In genomic region chr4:86934147-86934771, GRCh38 we compare ENCODE assay signal across 8 cellular contexts. TPM values are rescaled to one million over a fixed set of nuclear protein-coding genes. Genes with fewer than 3 reads are reported as not detected.
A peak's percentile ranks its signal among the peaks of the same experiment; 100 is the strongest.
DNase-seq lines count a peak whose midpoint lies in the region; ATAC-seq and TF ChIP-seq lines count a peak whose summit lies in the region.

No MANE protein-coding gene starts in this region.

- peaks cover 46% of the 10 kb centered on the region for H3K79me2 ChIP-seq in OCI-LY7 (ENCODE audit: insufficient read depth, low read depth, low read length)

- DNase-seq in OCI-LY7 (ENCODE audit: low spot score) (no peak), NCI-H774 (lab: John Stamatoyannopoulos, UW) (no peak), COLO829 (ENCODE audit: low spot score) (no peak), NCI-H1092 (lab: John Stamatoyannopoulos, UW) (no peak)

- H3K27ac Mint-ChIP-seq in dendritic cell treated with granulocyte-macrophage colony-stimulating factor and Interleukin-4, amounts not matched to agents 40 ng/mL and 50 ng/mL, for 4 days, result peak overlapping the region; percentile 95

- no peaks in the 10 kb centered on the region for H3K27me3 ChIP-seq in muscle layer of duodenum (ENCODE audit: low read depth, low read length)

- TF ChIP-seq CTCF in OCI-LY7 (conservative IDR thresholded peaks at IDR 0.05; ENCODE audit: low read length), result no peak

- H3K4me1 Mint-ChIP-seq in dendritic cell treated with granulocyte-macrophage colony-stimulating factor and Interleukin-4, amounts not matched to agents 40 ng/mL and 50 ng/mL, for 4 days (ENCODE audit: low read depth), result peaks cover 45% of the 10 kb centered on the region

- peak overlapping the region; percentile 88 for H3K4me2 ChIP-seq in OCI-LY7 (ENCODE audit: low read length)

- peak overlapping the region; percentile 84 for H3K4me3 Mint-ChIP-seq in dendritic cell treated with granulocyte-macrophage colony-stimulating factor and Interleukin-4, amounts not matched to agents 40 ng/mL and 50 ng/mL, for 4 days

- intact Hi-C loops in OCI-LY7 (cut with micrococcal nuclease; ENCODE audit: unreplicated experiment), result loop anchor here (2.0 kb wide), 2 partner anchors 65 to 287 kb away; partner anchors contain the start of gene KLHL8
- intact Hi-C loops in dendritic cell treated with granulocyte-macrophage colony-stimulating factor and Interleukin-4, amounts not matched to agents 40 ng/mL and 50 ng/mL, for 4 days (cut with micrococcal nuclease), result no loop called here

- H3K27me3 Mint-ChIP-seq in dendritic cell treated with granulocyte-macrophage colony-stimulating factor and Interleukin-4, amounts not matched to agents 40 ng/mL and 50 ng/mL, for 4 days, result no peaks in the 10 kb centered on the region

- H3K27ac ChIP-seq in OCI-LY7 (ENCODE audit: low read depth, low read length, poor library complexity, severe bottlenecking) (peak overlapping the region; percentile 85), muscle layer of duodenum (ENCODE audit: low read length) (peak overlapping the region; percentile 99)

- no peak for ATAC-seq in GM21381 (IDR thresholded peaks at IDR 0.05; ENCODE audit: unreplicated experiment)

- H2AFZ ChIP-seq in OCI-LY7 (ENCODE audit: low read length), result peak overlapping the region; percentile 84; the same call in 1 of the 2 replicates

- TSS peak; percentile 60 for BruUV-seq in OCI-LY7 (replicated peaks; lab: Mats Ljungman, UMichigan)

- peak overlapping the region; percentile 100 for H3K4me3 ChIP-seq in GM08714 (ENCODE audit: low read length)
- H3K4me3 ChIP-seq in OCI-LY7 (ENCODE audit: low read depth, low read length, poor library complexity, severe bottlenecking), result peak overlapping the region; percentile 92
- H3K4me3 ChIP-seq in muscle layer of duodenum (ENCODE audit: low read depth in 1 of 2, low read length in 2 of 2), result peak overlapping the region; percentile 73 to 91

- peaks cover 37% of the 10 kb centered on the region for H3K36me3 Mint-ChIP-seq in dendritic cell treated with granulocyte-macrophage colony-stimulating factor and Interleukin-4, amounts not matched to agents 40 ng/mL and 50 ng/mL, for 4 days (ENCODE audit: low read depth)

- CTCF ChIA-PET in OCI-LY7 (lab: Charles Lee; ENCODE audit: unreplicated experiment), result interaction anchor here (0.6 to 1.2 kb wide), 6 partner anchors 12 to 1340 kb away, joined by 3 to 4 read pairs (median 3); no protein-coding TSS in a partner anchor

- H3K9me3 ChIP-seq in OCI-LY7 (ENCODE audit: low read length) (no peaks in the 10 kb centered on the region), muscle layer of duodenum (ENCODE audit: control insufficient read depth in 1 of 2, low read length in 2 of 2) (no peaks in the 10 kb centered on the region)

- peaks cover 9% of the 10 kb centered on the region for H4K20me1 ChIP-seq in OCI-LY7 (ENCODE audit: insufficient read depth, low read length)

- no peaks in the 10 kb centered on the region for H3K9me3 Mint-ChIP-seq in dendritic cell treated with granulocyte-macrophage colony-stimulating factor and Interleukin-4, amounts not matched to agents 40 ng/mL and 50 ng/mL, for 4 days

- POLR2A ChIA-PET in OCI-LY7 (lab: Charles Lee), result interaction anchor here (0.7 to 7.5 kb wide), 11 partner anchors 10 to 136 kb away, joined by 3 to 125 read pairs (median 13); no protein-coding TSS in a partner anchor

- H3K36me3 ChIP-seq in OCI-LY7 (ENCODE audit: insufficient read depth, low read length), result peaks cover 12% of the 10 kb centered on the region
- H3K36me3 ChIP-seq in muscle layer of duodenum (ENCODE audit: control insufficient read depth in 1 of 2, insufficient read depth in 2 of 2, low read length in 2 of 2), result peaks cover 5 to 7% of the 10 kb centered on the region in 2 donors

- H3K4me1 ChIP-seq in OCI-LY7 (ENCODE audit: insufficient read depth, low read length, poor library complexity, severe bottlenecking) (peaks cover 49% of the 10 kb centered on the region), muscle layer of duodenum (ENCODE audit: control insufficient read depth in 1 of 2, insufficient read depth in 2 of 2, low read length in 2 of 2) (peaks cover 7 to 8% of the 10 kb centered on the region in 2 donors)

- H3K9me2 ChIP-seq in OCI-LY7 (ENCODE audit: insufficient read depth, low read length), result no peaks in the 10 kb centered on the region

RNA-seq across cellular contexts. Expression of gene AFF1, which starts 0.6 kb away (rescaled TPM):
- 28.7 and 29.9 TPM in 2 replicates for total RNA-seq in OCI-LY7 (2014; rRNA removed; shearing (Covaris generic))
- 69.7 and 81.4 TPM in 2 replicates for total RNA-seq in OCI-LY7 (2022)

RNA-seq across cellular contexts. Expression of gene C4orf36, which starts 42.0 kb away (rescaled TPM):
- not detected in 2 replicates for total RNA-seq in OCI-LY7 (2014; rRNA removed; shearing (Covaris generic))
- 1.4 TPM in 1 of 2 replicates, not detected in the other for total RNA-seq in OCI-LY7 (2022)
